In the genomic region with DNA sequence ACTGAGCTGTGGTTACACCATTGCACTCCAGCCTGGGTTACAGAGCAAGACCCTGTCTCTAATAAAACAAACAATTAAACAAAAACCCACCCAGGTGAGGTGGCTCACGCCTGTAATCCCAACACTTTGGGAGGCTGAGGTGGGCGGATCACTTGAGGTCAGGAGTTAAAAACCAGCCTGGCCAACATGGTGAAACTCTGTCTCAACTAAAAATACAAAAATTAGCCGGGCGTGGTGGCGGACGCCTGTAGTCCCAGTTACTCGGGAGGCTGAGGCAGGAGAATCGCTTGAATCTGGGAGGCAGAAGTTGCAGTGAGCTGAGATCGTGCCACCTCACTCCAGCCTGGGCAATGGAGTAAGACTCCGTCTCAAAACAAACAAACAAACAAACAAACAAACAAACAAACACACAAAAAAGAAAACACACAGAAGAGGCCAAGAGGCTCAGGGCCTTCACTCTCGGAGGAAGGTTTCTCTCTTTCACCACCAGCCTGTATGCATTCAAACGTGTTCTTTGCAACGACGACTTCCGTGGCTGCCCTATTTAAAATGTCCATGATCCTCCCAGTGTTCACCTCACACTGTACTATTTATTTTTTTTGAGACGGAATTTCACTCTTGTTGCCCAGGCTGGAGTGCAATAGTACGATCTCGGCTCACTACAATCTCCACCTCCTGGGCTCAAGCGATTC, we compare ENCODE assay signal across 8 cellular contexts. TPM values are rescaled to one million over a fixed set of nuclear protein-coding genes. Genes with fewer than 3 reads are reported as not detected.
A peak's percentile ranks its signal among the peaks of the same experiment; 100 is the strongest.
DNase-seq lines count a peak whose midpoint lies in the region; ATAC-seq and TF ChIP-seq lines count a peak whose summit lies in the region.
"Not testable (repeated sequence)": the region's sequence is repeated elsewhere in the genome, so short reads cannot be mapped to it uniquely, and the experiment has no call there.

No MANE protein-coding gene starts in this region.

- H3K36me3 Mint-ChIP-seq in activated T-helper 2 cell treated with anti-CD3 and anti-CD28 coated beads, Interferon-gamma antibody, Interleukin-2, Interleukin-4, amounts not matched to agents 10 μg/mL and 5 μg/mL and 100 μg/mL, durations not matched to agents 14 hours and 24 hours and 36 hours (ENCODE audit: low read depth): not testable (repeated sequence)

- H3K27me3 ChIP-seq in HUES48 (ENCODE audit: control insufficient read depth, insufficient read depth, low read length); dorsolateral prefrontal cortex; iPS-20b (ENCODE audit: insufficient read depth, low read length); neural cell (ENCODE audit: insufficient read depth, low read depth, low read length): not testable (repeated sequence)

- not testable (repeated sequence) for H3K9ac ChIP-seq in HUES48 (ENCODE audit: low read depth, low read length); SK-N-MC (ENCODE audit: insufficient read length); neural cell (ENCODE audit: low read length)
- peak overlapping the region; percentile 84; the same call in 1 of the 2 replicates for H3K9ac ChIP-seq in iPS-20b (ENCODE audit: low read depth, low read length)

- ATAC-seq in stimulated activated naive CD8-positive, alpha-beta T cell treated with anti-CD3 and anti-CD28 coated beads, Interleukin-15, amount 100 ng/mL, for 72 hours: not testable (repeated sequence)

- H3K27ac ChIP-seq in C4-2B: peak overlapping the region; percentile 87
- not testable (repeated sequence) for H3K27ac ChIP-seq in HUES48 (ENCODE audit: low read depth, low read length); SK-N-MC; iPS-20b (ENCODE audit: low read length)
- peak overlapping the region in 28 of 59 donors; percentile 84 to 99 (median 95) for H3K27ac ChIP-seq in dorsolateral prefrontal cortex
- H3K27ac ChIP-seq in neural cell (ENCODE audit: low read length): peak overlapping the region; percentile 91

- not testable (repeated sequence) for H4K20me1 ChIP-seq in neural cell (ENCODE audit: insufficient read depth)

- H3K27me3 Mint-ChIP-seq in activated T-helper 2 cell treated with anti-CD3 and anti-CD28 coated beads, Interferon-gamma antibody, Interleukin-2, Interleukin-4, amounts not matched to agents 10 μg/mL and 5 μg/mL and 100 μg/mL, durations not matched to agents 14 hours and 24 hours and 36 hours (ENCODE audit: low read depth); stimulated activated naive CD8-positive, alpha-beta T cell treated with anti-CD3 and anti-CD28 coated beads, Interleukin-15, amount 100 ng/mL, for 72 hours: not testable (repeated sequence)

- H3K9me3 ChIP-seq in HUES48 (ENCODE audit: control insufficient read depth, insufficient read depth, low read length); SK-N-MC (ENCODE audit: low read depth, low read length); iPS-20b (ENCODE audit: insufficient read depth, low read depth, low read length); neural cell (ENCODE audit: low read length): not testable (repeated sequence)

- H3K27ac Mint-ChIP-seq in activated T-helper 2 cell treated with anti-CD3 and anti-CD28 coated beads, Interferon-gamma antibody, Interleukin-2, Interleukin-4, amounts not matched to agents 10 μg/mL and 5 μg/mL and 100 μg/mL, durations not matched to agents 14 hours and 24 hours and 36 hours: peak overlapping the region; percentile 55
- peak overlapping the region in 1 of 2 donors; percentile 99 for H3K27ac Mint-ChIP-seq in stimulated activated naive CD8-positive, alpha-beta T cell treated with anti-CD3 and anti-CD28 coated beads, Interleukin-15, amount 100 ng/mL, for 72 hours

- not testable (repeated sequence) for H3K4me1 ChIP-seq in HUES48 (ENCODE audit: control insufficient read depth, insufficient read depth, low read length); iPS-20b (ENCODE audit: insufficient read depth, low read length)

- not testable (repeated sequence) for H3K9me2 ChIP-seq in neural cell (ENCODE audit: insufficient read depth, low read length)

- peak overlapping the region; percentile 86 for H3K4me3 Mint-ChIP-seq in activated T-helper 2 cell treated with anti-CD3 and anti-CD28 coated beads, Interferon-gamma antibody, Interleukin-2, Interleukin-4, amounts not matched to agents 10 μg/mL and 5 μg/mL and 100 μg/mL, durations not matched to agents 14 hours and 24 hours and 36 hours (ENCODE audit: low read depth)
- H3K4me3 Mint-ChIP-seq in stimulated activated naive CD8-positive, alpha-beta T cell treated with anti-CD3 and anti-CD28 coated beads, Interleukin-15, amount 100 ng/mL, for 72 hours: peak overlapping the region; percentile 91 to 96

- peaks cover 30% of the 10 kb centered on the region for H3K79me2 ChIP-seq in neural cell (replicated peaks; ENCODE audit: insufficient read depth, low read length)

- H3K4me1 Mint-ChIP-seq in activated T-helper 2 cell treated with anti-CD3 and anti-CD28 coated beads, Interferon-gamma antibody, Interleukin-2, Interleukin-4, amounts not matched to agents 10 μg/mL and 5 μg/mL and 100 μg/mL, durations not matched to agents 14 hours and 24 hours and 36 hours (ENCODE audit: low read depth): peaks cover 28% of the 10 kb centered on the region
- H3K4me1 Mint-ChIP-seq in stimulated activated naive CD8-positive, alpha-beta T cell treated with anti-CD3 and anti-CD28 coated beads, Interleukin-15, amount 100 ng/mL, for 72 hours: peaks cover 42% of the 10 kb centered on the region

- H3K4me2 ChIP-seq in neural cell (ENCODE audit: low read length): not testable (repeated sequence)

- not testable (repeated sequence) for H3K9me3 Mint-ChIP-seq in activated T-helper 2 cell treated with anti-CD3 and anti-CD28 coated beads, Interferon-gamma antibody, Interleukin-2, Interleukin-4, amounts not matched to agents 10 μg/mL and 5 μg/mL and 100 μg/mL, durations not matched to agents 14 hours and 24 hours and 36 hours; stimulated activated naive CD8-positive, alpha-beta T cell treated with anti-CD3 and anti-CD28 coated beads, Interleukin-15, amount 100 ng/mL, for 72 hours

- TF ChIP-seq RAD21 in neural cell (conservative IDR thresholded peaks at IDR 0.05): not testable (repeated sequence)

- not testable (repeated sequence) for DNase-seq in SK-N-MC (ENCODE audit: low read depth, low spot score); activated T-helper 2 cell treated with anti-CD3 and anti-CD28 coated beads, Interferon-gamma antibody, Interleukin-2, Interleukin-4, amounts not matched to agents 10 μg/mL and 5 μg/mL and 100 μg/mL, durations not matched to agents 14 hours and 24 hours and 36 hours (ENCODE audit: low spot score); dorsolateral prefrontal cortex; stimulated activated naive CD8-positive, alpha-beta T cell treated with anti-CD3 and anti-CD28 coated beads, Interleukin-15, amount 100 ng/mL, for 72 hours

- not testable (repeated sequence) for H2AFZ ChIP-seq in neural cell (ENCODE audit: low read depth, low read length)

- not testable (repeated sequence) for H3F3A ChIP-seq in neural cell (ENCODE audit: insufficient read depth, low read length, poor library complexity, severe bottlenecking)

- not testable (repeated sequence) for TF ChIP-seq CTCF in C4-2B (conservative IDR thresholded peaks at IDR 0.05); dorsolateral prefrontal cortex (IDR thresholded peaks at IDR 0.05 in 54 of 56, conservative IDR thresholded peaks at IDR 0.05 in 2 of 56; ENCODE audit: low read depth in 1 of 56, partially characterized antibody in 56 of 56); neural cell (IDR thresholded peaks at IDR 0.05; ENCODE audit: poor library complexity, severe bottlenecking)

- H3K4me3 ChIP-seq in HUES48 (ENCODE audit: low read depth, low read length) (0 out of 2 replicates have a peak overlapping the region, but pooled peaks have one; percentile 100), SK-N-MC (peak overlapping the region; percentile 97), dorsolateral prefrontal cortex (peak overlapping the region in 57 of 59 donors; percentile 68 to 99 (median 91)), iPS-20b (ENCODE audit: low read length) (peak overlapping the region; percentile 63; the same call in 1 of the 2 replicates), neural cell (ENCODE audit: low read length) (peak overlapping the region; percentile 88)

- not testable (repeated sequence) for TF ChIP-seq EP300 in neural cell (conservative IDR thresholded peaks at IDR 0.05; ENCODE audit: poor library complexity, severe bottlenecking)

- intact Hi-C loops in activated T-helper 2 cell treated with anti-CD3 and anti-CD28 coated beads, Interferon-gamma antibody, Interleukin-2, Interleukin-4, amounts not matched to agents 10 μg/mL and 5 μg/mL and 100 μg/mL, durations not matched to agents 14 hours and 24 hours and 36 hours (cut with micrococcal nuclease); dorsolateral prefrontal cortex (cut with DNase I): not testable (repeated sequence)

- H3K36me3 ChIP-seq in HUES48 (ENCODE audit: control insufficient read depth, insufficient read depth, low read length); SK-N-MC (ENCODE audit: insufficient read depth, low read length); iPS-20b (ENCODE audit: insufficient read depth, low read depth, low read length); neural cell (ENCODE audit: insufficient read depth, low read length): not testable (repeated sequence)

RNA-seq across cellular contexts. Expression of gene SMARCA4, which starts 1.4 kb away (rescaled TPM):
- 149 and 158 TPM in 2 replicates for total RNA-seq in activated T-helper 2 cell treated with anti-CD3 and anti-CD28 coated beads, Interferon-gamma antibody, Interleukin-2, Interleukin-4, amounts not matched to agents 10 μg/mL and 5 μg/mL and 100 μg/mL, durations not matched to agents 14 hours and 24 hours and 36 hours
- total RNA-seq in dorsolateral prefrontal cortex: 100 to 1,000 TPM; 103 to 170 (median 136) TPM
- polyA plus RNA-seq in neural cell: 97.3 and 116 TPM in 2 replicates
- polyA minus RNA-seq in neural cell: 238 and 245 TPM in 2 replicates

RNA-seq across cellular contexts. Expression of gene TIMM29, which starts 30.8 kb away (rescaled TPM):
- total RNA-seq in activated T-helper 2 cell treated with anti-CD3 and anti-CD28 coated beads, Interferon-gamma antibody, Interleukin-2, Interleukin-4, amounts not matched to agents 10 μg/mL and 5 μg/mL and 100 μg/mL, durations not matched to agents 14 hours and 24 hours and 36 hours: 18.8 and 19.0 TPM in 2 replicates
- total RNA-seq in dorsolateral prefrontal cortex: 10 to 100 TPM; 15.6 to 33.0 (median 23.3) TPM
- 39.4 and 52.1 TPM in 2 replicates for polyA plus RNA-seq in neural cell
- 57.6 and 69.1 TPM in 2 replicates for polyA minus RNA-seq in neural cell

RNA-seq across cellular contexts. Expression of gene YIPF2, which starts 31.0 kb away (rescaled TPM):
- 25.0 and 25.9 TPM in 2 replicates for total RNA-seq in activated T-helper 2 cell treated with anti-CD3 and anti-CD28 coated beads, Interferon-gamma antibody, Interleukin-2, Interleukin-4, amounts not matched to agents 10 μg/mL and 5 μg/mL and 100 μg/mL, durations not matched to agents 14 hours and 24 hours and 36 hours
- 10 to 100 TPM; 22.1 to 45.7 (median 32.1) TPM for total RNA-seq in dorsolateral prefrontal cortex
- 101 and 109 TPM in 2 replicates for polyA plus RNA-seq in neural cell
- 39.2 and 48.0 TPM in 2 replicates for polyA minus RNA-seq in neural cell
